22 cellular contexts compared by ENCODE assay signal in the genomic region with DNA sequence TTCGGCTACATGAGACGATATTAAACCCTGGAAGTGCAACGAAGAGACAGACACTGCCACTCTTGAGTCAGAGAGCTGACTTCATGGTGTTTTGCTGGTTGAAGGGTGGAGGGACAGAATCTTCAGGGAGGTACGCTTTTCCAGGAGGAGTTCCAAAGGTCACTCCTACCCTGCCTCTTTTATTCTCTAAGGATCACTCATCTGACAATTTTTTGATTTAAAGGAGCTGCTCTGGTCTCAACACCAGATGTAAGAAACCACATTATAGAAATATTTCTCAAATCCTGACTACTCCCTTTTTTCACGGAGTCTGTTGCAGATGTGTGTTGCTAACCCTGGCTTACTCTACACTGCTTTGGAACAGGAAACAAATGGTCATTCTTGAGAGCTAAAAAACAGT.
DNase-seq lines count a peak whose midpoint lies in the region; ATAC-seq, FAIRE-seq and TF ChIP-seq lines count a peak whose summit lies in the region.
"Had no signal": no experiment of that assay in that cellular context is flagged by ENCODE, and none has a peak within 500 bp of the region (broad histone marks: within the 10 kb centered on the region; RNA-seq: fewer than 3 reads in every experiment).

No MANE protein-coding gene starts in this region.

- intact Hi-C loops in left ventricle myocardium inferior (cut with micrococcal nuclease) (no loop called here), sciatic nerve (cut with DNase I) (no loop called here), CD14-positive monocyte (cut with micrococcal nuclease) (no loop called here)

- peaks cover 33% of the 10 kb centered on the region for H3K4me1 ChIP-seq in left ventricle myocardium inferior
- H3K4me1 ChIP-seq: BLaER1 treated with 17β-estradiol and CSF1 and Interleukin-3, amounts not matched to agents 10 nM and 100 nM had no signal

- H3K9me3 ChIP-seq in left ventricle myocardium inferior (replicated peaks): no peaks in the 10 kb centered on the region
- H3K9me3 ChIP-seq: BLaER1 treated with 17β-estradiol and CSF1 and Interleukin-3, amounts not matched to agents 10 nM and 100 nM; tibial nerve had no signal

- no peaks in the 10 kb centered on the region for H3K36me3 ChIP-seq in left ventricle myocardium inferior
- H3K36me3 ChIP-seq: BLaER1 treated with 17β-estradiol and CSF1 and Interleukin-3, amounts not matched to agents 10 nM and 100 nM had no signal

- H3K4me1 Mint-ChIP-seq in CD14-positive monocyte: peaks cover 3% of the 10 kb centered on the region
- H3K4me1 Mint-ChIP-seq: central memory CD8-positive, alpha-beta T cell had no signal

- peak overlapping the region; percentile 63 for H3K27ac ChIP-seq in left ventricle myocardium inferior (replicated peaks)
- H3K27ac ChIP-seq: BLaER1 treated with 17β-estradiol and CSF1 and Interleukin-3, amounts not matched to agents 10 nM and 100 nM had no signal

- H3K27ac Mint-ChIP-seq in CD14-positive monocyte: no peak overlapping the region
- H3K27ac Mint-ChIP-seq: T-helper 1 cell treated with Interleukin-12 subunit alpha and Interleukin-12 subunit beta and Interleukin-4 antibody, amounts not matched to agents 30 μg/mL and 1 μg/mL, for 36 hours had no signal

- peaks cover 38 to 46% of the 10 kb centered on the region in 2 donors for H3K36me3 Mint-ChIP-seq in CD14-positive monocyte

- H3K4me3 ChIP-seq in left ventricle myocardium inferior: no peak overlapping the region
- H3K4me3 ChIP-seq: BLaER1 treated with 17β-estradiol and CSF1 and Interleukin-3, amounts not matched to agents 10 nM and 100 nM; K562; tibial nerve had no signal

- H3K4me3 Mint-ChIP-seq in CD14-positive monocyte: no peak overlapping the region
- H3K4me3 Mint-ChIP-seq: central memory CD8-positive, alpha-beta T cell; T-helper 1 cell treated with Interleukin-12 subunit alpha and Interleukin-12 subunit beta and Interleukin-4 antibody, amounts not matched to agents 30 μg/mL and 1 μg/mL, for 36 hours had no signal

- DNase-seq in AG08395 (ENCODE audit: low spot score) (peak; percentile 41), left ventricle myocardium inferior (no peak), sciatic nerve (ENCODE audit: low spot score) (no peak), CD14-positive monocyte (ENCODE audit: low spot score) (no peak)
- DNase-seq in activated CD4-positive, alpha-beta T cell treated with anti-CD3 and anti-CD28 coated beads for 1 hour: no peak
- DNase-seq: activated CD4-positive, alpha-beta T cell treated with anti-CD3 and anti-CD28 coated beads, Interleukin-2, amount 50 U/mL, for 48 hours; activated T-cell treated with anti-CD3 and anti-CD28 coated beads for 4 hours; effector CD8-positive, alpha-beta T cell; foreskin fibroblast; kidney; NCI-H146; NCI-H2171 treated with DMSO at 0.1 percent for 48 hours; NCI-H526 treated with DMSO at 0.1 percent for 48 hours had no signal

- FAIRE-seq in endometrium (lab: Jason Lieb, UNC): peak; percentile 95
- FAIRE-seq: A204.1, K562, kidney had no signal

- ATAC-seq in sciatic nerve: peak; percentile 66
- no peak for ATAC-seq in GM21528 (IDR thresholded peaks at IDR 0.05; ENCODE audit: low FRiP score, unreplicated experiment)
- no peak for ATAC-seq in GM18868 (IDR thresholded peaks at IDR 0.05; ENCODE audit: unreplicated experiment)
- ATAC-seq: K562 had no signal

- TF ChIP-seq CTCF in left ventricle myocardium inferior (IDR thresholded peaks at IDR 0.05; ENCODE audit: borderline replicate concordance) (no peak), CD14-positive monocyte (IDR thresholded peaks at IDR 0.05) (no peak)

- H3K27me3 ChIP-seq in left ventricle myocardium inferior (ENCODE audit: low read depth): no peaks in the 10 kb centered on the region
- H3K27me3 ChIP-seq: BLaER1 treated with 17β-estradiol and CSF1 and Interleukin-3, amounts not matched to agents 10 nM and 100 nM; tibial nerve had no signal

- peaks cover 0 to 1% (median 0%) of the 10 kb centered on the region in 3 donors for H3K27me3 Mint-ChIP-seq in CD14-positive monocyte (ENCODE audit: low read depth in 3 of 3)
- H3K27me3 Mint-ChIP-seq: central memory CD8-positive, alpha-beta T cell had no signal

- H3K9me3 Mint-ChIP-seq in CD14-positive monocyte: peaks cover 0 to under 1% (median 0%) of the 10 kb centered on the region in 7 donors
- H3K9me3 Mint-ChIP-seq: T-helper 1 cell treated with Interleukin-12 subunit alpha and Interleukin-12 subunit beta and Interleukin-4 antibody, amounts not matched to agents 30 μg/mL and 1 μg/mL, for 36 hours had no signal
